ENCODE assay signal across 8 cellular contexts in genomic region chr15:52677593-52677992, GRCh38. TPM values are rescaled to one million over a fixed set of nuclear protein-coding genes. Genes with fewer than 3 reads are reported as not detected.
DNase-seq lines count a peak whose midpoint lies in the region; ATAC-seq, FAIRE-seq and TF ChIP-seq lines count a peak whose summit lies in the region.

No MANE protein-coding gene starts in this region.

- peak overlapping the region; percentile 82 for H3K4me3 ChIP-seq in H7 (ENCODE audit: insufficient read depth, low read depth, low read length)
- H3K4me3 ChIP-seq in fibroblast of pulmonary artery (replicated peaks; ENCODE audit: low read depth, low read length): peak overlapping the region; percentile 80
- H3K4me3 ChIP-seq in small intestine (ENCODE audit: low read depth in 1 of 2, low read length in 2 of 2): peak overlapping the region; percentile 87 to 98

- TF ChIP-seq CTCF in GM13976 (IDR thresholded peaks at IDR 0.05; ENCODE audit: borderline replicate concordance, control extremely low read depth, extremely low read depth, insufficient read depth, missing control alignments) (no peak), RWPE1 (conservative IDR thresholded peaks at IDR 0.05; ENCODE audit: low read depth) (no peak), fibroblast of pulmonary artery (IDR thresholded peaks at IDR 0.05; ENCODE audit: low read length, missing control alignments) (no peak)

- POLR2A ChIA-PET in RWPE1 (lab: Yijun Ruan, JAX; ENCODE audit: low non-redundant PET): no interaction called here

- ATAC-seq in esophagus mucosa: no peak

- no peak for FAIRE-seq in small intestine (lab: Jason Lieb, UNC)

- DNase-seq in GM13976 (ENCODE audit: low spot score) (peak; percentile 44), H7 (no peak), RWPE1 (ENCODE audit: low spot score) (no peak), fibroblast of pulmonary artery (ENCODE audit: low read depth) (no peak), small intestine (peak; percentile 17), posterior vena cava (ENCODE audit: low spot score) (no peak), Ammon's horn (ENCODE audit: low spot score) (no peak)

- in situ Hi-C loops in GM13976 (cut with MboI; ENCODE audit: low sequenced_read_pairs, unreplicated experiment): no loop called here

- H3K4me1 ChIP-seq in small intestine (ENCODE audit: control insufficient read depth in 2 of 2, insufficient read depth in 1 of 2, low read depth in 1 of 2, low read length in 1 of 2): no peaks in the 10 kb centered on the region

- WGBS in small intestine, 3 donors: 1 to 13% (median 2%) methylated on average over 2 of the region's 2 CpGs

- H3K9me3 ChIP-seq in small intestine (ENCODE audit: control insufficient read depth, low read depth): no peaks in the 10 kb centered on the region

- intact Hi-C loops in posterior vena cava (cut with DNase I): no loop called here

- H3K27ac ChIP-seq in RWPE1: peak overlapping the region; percentile 96
- peak overlapping the region; percentile 95 to 99 for H3K27ac ChIP-seq in small intestine (ENCODE audit: low read depth in 1 of 2, low read length in 1 of 2)

- no peaks in the 10 kb centered on the region for H3K36me3 ChIP-seq in H7 (replicated peaks; ENCODE audit: control insufficient read depth, insufficient read depth, low read length)
- peaks cover 0 to 4% of the 10 kb centered on the region in 2 donors for H3K36me3 ChIP-seq in small intestine (ENCODE audit: control insufficient read depth in 2 of 2, insufficient read depth in 2 of 2, low read length in 2 of 2)

- CTCF ChIA-PET in RWPE1 (lab: Yijun Ruan, JAX): interaction anchor here (0.5 to 0.6 kb wide), 2 partner anchors 337 to 825 kb away, joined by 3 to 4 read pairs; no protein-coding TSS in a partner anchor

- H3K27me3 ChIP-seq in H7 (ENCODE audit: control insufficient read depth, insufficient read depth, low read length) (no peaks in the 10 kb centered on the region), small intestine (ENCODE audit: control insufficient read depth in 2 of 2, insufficient read depth in 2 of 2, low read length in 2 of 2) (no peaks in the 10 kb centered on the region)

RNA-seq across cellular contexts. Expression of gene ATOSA, which starts 1.6 kb away (rescaled TPM):
- 3.7 and 6.2 TPM in 2 replicates for total RNA-seq in H7 (2014; rRNA removed; shearing (Covaris generic))
- 10 to 100 TPM; 13.4 to 29.5 (median 20.5) TPM for polyA plus RNA-seq in small intestine
- 10 to 100 TPM; 32.6 to 36.1 TPM for total RNA-seq in posterior vena cava
- total RNA-seq in esophagus mucosa: 44.1 TPM

Comparison
In these comparisons a context has a peak if more than half of its experiments do, and no peak if none do; other contexts are left out.
1. DNase-seq: peak in GM13976 (single experiment) and small intestine (single experiment); none in H7 (single experiment), RWPE1 (single experiment), fibroblast of pulmonary artery (single experiment), posterior vena cava (single experiment) and Ammon's horn (single experiment).
2. Peak in every context shown above with its lines, with median percentiles within 50 percentile points of each other: H3K4me3 ChIP-seq.